Comparison of ENCODE assay signal across 15 cellular contexts in the genomic region with DNA sequence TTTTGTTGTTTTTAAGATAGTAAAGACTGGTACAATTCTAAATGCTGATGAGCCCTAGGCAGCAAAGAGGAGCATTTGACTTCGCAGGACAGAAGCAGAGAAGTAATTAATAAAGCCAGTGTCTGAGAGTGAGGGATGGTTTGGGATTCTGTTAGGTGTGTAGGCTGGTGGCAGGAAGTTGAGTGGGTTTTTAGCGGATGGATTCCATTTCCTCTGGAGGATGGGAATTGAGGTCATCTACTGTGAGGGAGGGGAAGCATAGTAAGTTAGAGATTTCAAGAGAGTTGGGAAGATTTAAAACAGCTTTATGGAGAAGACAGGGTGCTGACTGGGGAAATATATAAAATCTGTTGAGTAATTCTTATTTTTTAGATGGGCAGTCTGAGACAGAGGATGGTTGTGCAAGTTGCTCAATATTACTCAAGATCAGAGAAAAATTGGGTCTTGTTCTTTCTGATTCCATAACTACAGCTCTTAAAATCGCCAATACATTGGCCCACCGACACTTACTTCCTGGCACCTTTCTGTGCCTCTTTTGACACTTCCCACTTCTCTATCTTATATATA. TPM values are rescaled to one million over a fixed set of nuclear protein-coding genes. Genes with fewer than 3 reads are reported as not detected.
DNase-seq lines count a peak whose midpoint lies in the region; ATAC-seq and TF ChIP-seq lines count a peak whose summit lies in the region.
"Had no signal": no experiment of that assay in that cellular context is flagged by ENCODE, and none has a peak within 500 bp of the region (broad histone marks: within the 10 kb centered on the region; RNA-seq: fewer than 3 reads in every experiment).

No MANE protein-coding gene starts in this region.

- H3K27ac Mint-ChIP-seq in activated naive CD4-positive, alpha-beta T cell treated with anti-CD3 and anti-CD28 coated beads, Interleukin-2, amount 10 ng/mL, durations not matched to agents 7 days and 5 days = no peak overlapping the region

- CTCF ChIA-PET in activated naive CD4-positive, alpha-beta T cell treated with anti-CD3 and anti-CD28 coated beads, Interleukin-2, amount 10 ng/mL, durations not matched to agents 7 days and 5 days (lab: Charles Lee) = no interaction called here

- peaks cover 3% of the 10 kb centered on the region for H3K9me3 Mint-ChIP-seq in activated naive CD4-positive, alpha-beta T cell treated with anti-CD3 and anti-CD28 coated beads, Interleukin-2, amount 10 ng/mL, durations not matched to agents 7 days and 5 days

- DNase-seq in Daoy (ENCODE audit: low read depth) (peak; percentile 27), NCI-H460 (ENCODE audit: extremely low read depth, low read depth) (peak; percentile 78), fibroblast of gingiva (ENCODE audit: low read depth) (peak; percentile 29), omental fat pad (ENCODE audit: low spot score) (no peak), NCI-H748 (lab: John Stamatoyannopoulos, UW; ENCODE audit: unreplicated experiment) (no peak)
- no peak for DNase-seq in activated naive CD4-positive, alpha-beta T cell treated with anti-CD3 and anti-CD28 coated beads, Interleukin-2, amount 10 ng/mL, durations not matched to agents 7 days and 5 days
- DNase-seq: activated CD8-positive, alpha-beta memory T cell treated with anti-CD3 and anti-CD28 coated beads for 24 hours; C1 segment of cervical spinal cord; dermis blood vessel endothelial cell; NCI-H1417; nucleus accumbens; stimulated activated naive CD4-positive, alpha-beta T cell; WERI-Rb-1 had no signal

- no peaks in the 10 kb centered on the region for H3K36me3 Mint-ChIP-seq in activated naive CD4-positive, alpha-beta T cell treated with anti-CD3 and anti-CD28 coated beads, Interleukin-2, amount 10 ng/mL, durations not matched to agents 7 days and 5 days

- no peaks in the 10 kb centered on the region for H3K4me1 Mint-ChIP-seq in activated naive CD4-positive, alpha-beta T cell treated with anti-CD3 and anti-CD28 coated beads, Interleukin-2, amount 10 ng/mL, durations not matched to agents 7 days and 5 days

- H3K4me3 Mint-ChIP-seq in activated naive CD4-positive, alpha-beta T cell treated with anti-CD3 and anti-CD28 coated beads, Interleukin-2, amount 10 ng/mL, durations not matched to agents 7 days and 5 days = no peak overlapping the region

- TF ChIP-seq CTCF in omental fat pad (IDR thresholded peaks at IDR 0.05) = no peak

- H3K27me3 Mint-ChIP-seq in activated naive CD4-positive, alpha-beta T cell treated with anti-CD3 and anti-CD28 coated beads, Interleukin-2, amount 10 ng/mL, durations not matched to agents 7 days and 5 days = no peaks in the 10 kb centered on the region

- ATAC-seq in omental fat pad (ENCODE audit: low FRiP score) = peak; percentile 37
- ATAC-seq in HG03097 (IDR thresholded peaks at IDR 0.05; ENCODE audit: low FRiP score, unreplicated experiment) = no peak

RNA-seq across cellular contexts. Expression of gene PRL, which starts 48.8 kb away (rescaled TPM):
- total RNA-seq in Daoy (2014; rRNA removed; shearing (Covaris generic)) = not detected in 2 replicates
- not detected in 2 replicates for total RNA-seq in NCI-H460 (2014; rRNA removed; shearing (Covaris generic))
- not detected in 2 replicates for polyA plus RNA-seq in NCI-H460 (2014; cell fraction: nucleus; rRNA removed)
- total RNA-seq in omental fat pad = not detected
- total RNA-seq: dermis blood vessel endothelial cell, urinary bladder had no signal
- polyA plus RNA-seq: urinary bladder had no signal

Comparison
In these comparisons a context has a peak if more than half of its experiments do, and no peak if none do; other contexts are left out.
1. DNase-seq: peak in Daoy (single experiment), NCI-H460 (single experiment) and fibroblast of gingiva (single experiment); none in omental fat pad (single experiment), activated naive CD4-positive, alpha-beta T cell treated with anti-CD3 and anti-CD28 coated beads, Interleukin-2, amount 10 ng/mL, durations not matched to agents 7 days and 5 days (single experiment) and NCI-H748 (single experiment).